In the genomic region with DNA sequence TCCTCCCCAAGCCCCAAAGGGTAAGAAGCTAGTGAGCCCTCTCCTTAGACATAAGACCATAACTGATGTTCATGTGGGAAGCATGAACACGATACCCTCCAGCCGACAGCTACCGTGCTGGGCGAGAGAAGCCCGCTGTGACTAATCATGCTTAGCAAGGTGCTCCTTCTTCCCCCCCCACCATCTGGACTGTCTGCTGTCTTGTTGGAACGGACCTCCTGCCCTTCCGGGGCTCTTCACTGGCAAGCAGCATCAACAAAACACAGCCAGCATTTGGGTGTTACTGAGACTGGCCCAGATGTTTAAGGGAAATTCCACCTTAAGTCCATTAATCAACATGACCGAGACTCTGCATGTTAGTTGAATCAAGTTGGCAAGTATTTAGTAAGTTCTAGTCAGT, we compare ENCODE assay signal across 24 cellular contexts.
A peak's percentile ranks its signal among the peaks of the same experiment; 100 is the strongest.
DNase-seq lines count a peak whose midpoint lies in the region; ATAC-seq and TF ChIP-seq lines count a peak whose summit lies in the region.
"Had no signal": no experiment of that assay in that cellular context is flagged by ENCODE, and none has a peak within 500 bp of the region (broad histone marks: within the 10 kb centered on the region; RNA-seq: fewer than 3 reads in every experiment).

No MANE protein-coding gene starts in this region.

- no peak for ATAC-seq in GM18873 (IDR thresholded peaks at IDR 0.05; ENCODE audit: low FRiP score, unreplicated experiment)
- ATAC-seq: lower lobe of right lung, natural killer cell had no signal

- H2AFZ ChIP-seq in OCI-LY3 (ENCODE audit: low read depth, low read length) = peak overlapping the region; percentile 50

- peak overlapping the region; percentile 69 for H3K4me2 ChIP-seq in OCI-LY3 (ENCODE audit: low read length)

- H4K20me1 ChIP-seq in OCI-LY3 (ENCODE audit: insufficient read depth, low read length) = no peaks in the 10 kb centered on the region

- intact Hi-C loops in cardiac septum (cut with DNase I) = loop anchor here (5.0 kb wide), 1 partner anchor 78 kb away; no protein-coding TSS in a partner anchor

- H3K4me3 ChIP-seq in right atrium auricular region = no peak overlapping the region
- H3K4me3 ChIP-seq in OCI-LY3 (ENCODE audit: low read length) = peak overlapping the region; percentile 41
- H3K4me3 ChIP-seq in epithelial cell of esophagus (ENCODE audit: low read length) = no peak overlapping the region
- H3K4me3 ChIP-seq: lower lobe of right lung, SK-N-MC, transverse colon had no signal

- DNase-seq in cardiac septum (ENCODE audit: low spot score) (peak; percentile 72), right atrium auricular region (ENCODE audit: low spot score) (no peak), epithelial cell of esophagus (ENCODE audit: low read depth) (peak; percentile 44), T-helper 1 cell (no peak), RKO (ENCODE audit: low spot score) (no peak)
- no peak for DNase-seq in stimulated activated CD4-positive, alpha-beta T cell treated with anti-CD3 and anti-CD28 coated beads, Interleukin-4, amount 100 ng/mL, for 1 hour
- DNase-seq: activated CD4-positive, alpha-beta T cell treated with anti-CD3 and anti-CD28 coated beads for 4 hours; activated CD8-positive, alpha-beta memory T cell treated with anti-CD3 and anti-CD28 coated beads for 24 hours; activated effector memory CD4-positive, alpha-beta T cell treated with anti-CD3 and anti-CD28 coated beads, Interleukin-2, amount 50 U/mL, for 16 hours; AML-193; CD8-positive, alpha-beta memory T cell; effector CD4-positive, alpha-beta T cell; foreskin melanocyte; GDM1; kidney glomerular epithelial cell; lower lobe of right lung; natural killer cell; NCI-H187; NCI-H774; T-helper 2 cell; transverse colon had no signal

- no peaks in the 10 kb centered on the region for H3K36me3 ChIP-seq in right atrium auricular region
- H3K36me3 ChIP-seq in OCI-LY3 (replicated peaks; ENCODE audit: low read depth, low read length) = no peaks in the 10 kb centered on the region
- H3K36me3 ChIP-seq: transverse colon had no signal

- peak overlapping the region; percentile 12; the same call in 1 of the 2 replicates for H3K9ac ChIP-seq in OCI-LY3 (ENCODE audit: low read length)

- H3K79me2 ChIP-seq in OCI-LY3 (ENCODE audit: low read length) = no peaks in the 10 kb centered on the region

- H3K9me3 ChIP-seq in right atrium auricular region (no peaks in the 10 kb centered on the region), OCI-LY3 (ENCODE audit: insufficient read depth, low read length) (no peaks in the 10 kb centered on the region)
- H3K9me3 ChIP-seq: lower lobe of right lung, transverse colon had no signal

- peaks cover 0 to 31% of the 10 kb centered on the region in 2 donors for H3K4me1 ChIP-seq in right atrium auricular region
- H3K4me1 ChIP-seq in OCI-LY3 (ENCODE audit: low read length) = peaks cover 53% of the 10 kb centered on the region
- H3K4me1 ChIP-seq: transverse colon had no signal

- H3K27me3 ChIP-seq in right atrium auricular region (no peaks in the 10 kb centered on the region), OCI-LY3 (ENCODE audit: low read depth, low read length) (peaks cover 4% of the 10 kb centered on the region; the same call in 1 of the 2 replicates)
- H3K27me3 ChIP-seq: transverse colon had no signal

- H3K27ac ChIP-seq in right atrium auricular region (no peak overlapping the region), OCI-LY3 (ENCODE audit: low read length) (peak overlapping the region; percentile 39; the same call in 1 of the 2 replicates)
- H3K27ac ChIP-seq: lower lobe of right lung, SK-N-MC, transverse colon had no signal

- TF ChIP-seq CTCF in right atrium auricular region (IDR thresholded peaks at IDR 0.05) (no peak), OCI-LY3 (IDR thresholded peaks at IDR 0.05; ENCODE audit: low read depth, low read length) (no peak), epithelial cell of esophagus (IDR thresholded peaks at IDR 0.05; ENCODE audit: insufficient read depth, low read depth, low read length, missing control alignments) (no peak)

Comparison
In these comparisons a context has a peak if more than half of its experiments do, and no peak if none do; other contexts are left out.
1. DNase-seq: peak in cardiac septum (single experiment) and epithelial cell of esophagus (single experiment); none in right atrium auricular region (single experiment), T-helper 1 cell (0 of 5), stimulated activated CD4-positive, alpha-beta T cell treated with anti-CD3 and anti-CD28 coated beads, Interleukin-4, amount 100 ng/mL, for 1 hour (single experiment) and RKO (single experiment).